In the genomic region with DNA sequence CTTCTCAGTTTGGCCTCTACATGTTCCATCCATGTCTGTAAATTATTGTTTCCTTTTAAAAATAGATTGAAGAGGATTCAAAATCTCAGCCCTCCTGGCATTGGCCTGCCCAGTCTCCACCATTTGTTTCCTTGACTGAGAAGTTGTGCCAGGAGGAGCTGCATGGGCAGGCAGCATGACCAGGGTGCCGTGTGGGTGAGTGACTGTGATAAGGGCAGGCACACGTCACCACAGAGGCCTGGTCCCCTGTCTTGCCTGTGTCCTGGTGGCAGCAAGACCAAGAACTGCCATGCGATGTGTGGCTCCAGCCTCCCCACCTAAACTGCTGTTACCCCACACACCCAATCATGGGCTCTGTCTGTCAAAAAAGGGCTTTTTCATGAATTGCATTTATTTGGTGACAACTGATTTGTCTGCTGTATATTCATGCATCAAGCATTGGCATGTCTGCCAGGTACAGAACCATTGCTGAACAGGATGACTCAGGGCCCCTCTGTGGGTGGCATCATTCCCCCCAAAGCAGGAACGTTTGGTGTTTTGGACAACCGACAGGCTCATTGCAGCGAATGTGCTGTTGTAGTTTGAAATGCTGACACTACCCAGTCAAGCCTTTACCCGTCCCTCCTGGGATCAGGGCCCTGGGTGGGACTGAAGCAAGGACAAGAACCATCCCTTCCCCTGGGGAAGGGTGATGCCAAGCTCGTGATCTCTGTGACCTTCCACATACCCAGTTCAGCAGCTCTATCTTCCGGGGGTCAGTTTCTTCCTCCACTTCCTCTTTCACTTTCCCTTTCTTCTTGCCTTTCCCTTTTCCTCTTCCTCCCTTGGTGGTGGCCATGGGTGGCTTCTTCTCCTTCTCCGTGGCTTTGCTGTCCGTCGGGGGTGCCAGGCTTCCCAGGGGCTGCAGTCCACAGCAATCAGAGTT, we compare ENCODE assay signal across 18 cellular contexts. TPM values are rescaled to one million over a fixed set of nuclear protein-coding genes. Genes with fewer than 3 reads are reported as not detected.
DNase-seq lines count a peak whose midpoint lies in the region; ATAC-seq and TF ChIP-seq lines count a peak whose summit lies in the region.
"Had no signal": no experiment of that assay in that cellular context is flagged by ENCODE, and none has a peak within 500 bp of the region (broad histone marks: within the 10 kb centered on the region; RNA-seq: fewer than 3 reads in every experiment).

No MANE protein-coding gene starts in this region.

- H3K18ac ChIP-seq in neuronal stem cell (ENCODE audit: low read length) = peak overlapping the region; percentile 41

- H3K27me3 ChIP-seq in neuronal stem cell (ENCODE audit: control insufficient read depth in 3 of 3, insufficient read depth in 3 of 3, low read depth in 1 of 3, low read length in 3 of 3) (peaks cover 0 to 5% (median 0%) of the 10 kb centered on the region in 3 experiments), SJCRH30 (0 out of 2 replicates have a peak, but pooled peaks cover 4% of the 10 kb centered on the region), dorsolateral prefrontal cortex (no peaks in the 10 kb centered on the region)
- H3K27me3 ChIP-seq: cardiac muscle cell, neural progenitor cell had no signal

- no peak overlapping the region for H2AFZ ChIP-seq in neuronal stem cell (ENCODE audit: low read length)

- H2BK15ac ChIP-seq in neuronal stem cell (ENCODE audit: low read length) = no peak overlapping the region

- H3K4me3 Mint-ChIP-seq in HFFc6 (peak overlapping the region; percentile 19; the same call in 1 of the 2 replicates), T-cell (no peak overlapping the region)
- H3K4me3 Mint-ChIP-seq in dendritic cell treated with granulocyte-macrophage colony-stimulating factor and Interleukin-4, amounts not matched to agents 40 ng/mL and 50 ng/mL, for 4 days = no peak overlapping the region
- H3K4me3 Mint-ChIP-seq: activated naive CD4-positive, alpha-beta T cell treated with anti-CD3 and anti-CD28 coated beads for 36 hours; CD8-positive, alpha-beta T cell; H9; neural progenitor cell had no signal

- H3K4me2 ChIP-seq in neuronal stem cell (ENCODE audit: insufficient read depth, low read length, poor library complexity, severe bottlenecking) = no peak overlapping the region
- H3K4me2 ChIP-seq: neural progenitor cell had no signal

- no peak for ATAC-seq in T-cell (replicated peaks in 1 of 4)
- ATAC-seq: CD8-positive, alpha-beta T cell had no signal

- H2BK5ac ChIP-seq in neuronal stem cell (ENCODE audit: low read length) = no peak overlapping the region

- no peaks in the 10 kb centered on the region for H3K9me3 ChIP-seq in neuronal stem cell (replicated peaks in 1 of 2; ENCODE audit: control insufficient read depth in 2 of 2, insufficient read depth in 1 of 2, low read depth in 1 of 2, low read length in 2 of 2)
- no peaks in the 10 kb centered on the region for H3K9me3 ChIP-seq in SJCRH30 (replicated peaks)

- POLR2A ChIA-PET in T-cell (lab: Charles Lee) = no interaction called here

- peaks cover 5% of the 10 kb centered on the region; the same call in 1 of the 2 replicates for H3K4me1 Mint-ChIP-seq in HFFc6 (ENCODE audit: low read depth)
- H3K4me1 Mint-ChIP-seq in dendritic cell treated with granulocyte-macrophage colony-stimulating factor and Interleukin-4, amounts not matched to agents 40 ng/mL and 50 ng/mL, for 4 days (ENCODE audit: low read depth) = peaks cover 58% of the 10 kb centered on the region
- H3K4me1 Mint-ChIP-seq in T-cell = peaks cover 0 to 15% (median 2%) of the 10 kb centered on the region in 3 donors
- H3K4me1 Mint-ChIP-seq: neural progenitor cell had no signal

- no peak overlapping the region for H2BK120ac ChIP-seq in neuronal stem cell (ENCODE audit: low read depth, low read length)

- H3K14ac ChIP-seq in neuronal stem cell (ENCODE audit: low read length) = no peak overlapping the region

- H3K9me3 Mint-ChIP-seq in HFFc6 (no peaks in the 10 kb centered on the region), T-cell (no peaks in the 10 kb centered on the region)
- H3K9me3 Mint-ChIP-seq in dendritic cell treated with granulocyte-macrophage colony-stimulating factor and Interleukin-4, amounts not matched to agents 40 ng/mL and 50 ng/mL, for 4 days = no peaks in the 10 kb centered on the region
- H3K9me3 Mint-ChIP-seq: activated naive CD4-positive, alpha-beta T cell treated with anti-CD3 and anti-CD28 coated beads for 36 hours; CD8-positive, alpha-beta T cell; H9; neural progenitor cell had no signal

- H3K27me3 Mint-ChIP-seq in HFFc6 (ENCODE audit: insufficient read depth) = peaks cover 4% of the 10 kb centered on the region
- peaks cover 1% of the 10 kb centered on the region for H3K27me3 Mint-ChIP-seq in dendritic cell treated with granulocyte-macrophage colony-stimulating factor and Interleukin-4, amounts not matched to agents 40 ng/mL and 50 ng/mL, for 4 days
- H3K27me3 Mint-ChIP-seq in T-cell = peaks cover 6 to 7% of the 10 kb centered on the region in 2 donors

- H3K27ac ChIP-seq in neuronal stem cell (replicated peaks; ENCODE audit: low read length) = no peak overlapping the region
- no peak overlapping the region for H3K27ac ChIP-seq in SJCRH30
- no peak overlapping the region for H3K27ac ChIP-seq in dorsolateral prefrontal cortex
- H3K27ac ChIP-seq: cardiac muscle cell, neural progenitor cell had no signal

- H2AK5ac ChIP-seq in neuronal stem cell (ENCODE audit: low read depth, low read length) = no peak overlapping the region

- intact Hi-C loops in dendritic cell treated with granulocyte-macrophage colony-stimulating factor and Interleukin-4, amounts not matched to agents 40 ng/mL and 50 ng/mL, for 4 days (cut with micrococcal nuclease) = no loop called here
- intact Hi-C loops in dorsolateral prefrontal cortex (cut with DNase I) = no loop called here

- CTCF ChIA-PET in T-cell (lab: Charles Lee) = no interaction called here

- no peak overlapping the region for H3K4me3 ChIP-seq in neuronal stem cell (ENCODE audit: low read length in 2 of 2)
- H3K4me3 ChIP-seq in SJCRH30 = no peak overlapping the region
- no peak overlapping the region for H3K4me3 ChIP-seq in dorsolateral prefrontal cortex
- H3K4me3 ChIP-seq: cardiac muscle cell, neural progenitor cell had no signal

- no peak overlapping the region for H3K4ac ChIP-seq in neuronal stem cell (ENCODE audit: low read length)

- no peak overlapping the region for H2BK12ac ChIP-seq in neuronal stem cell (ENCODE audit: low read length)

- H3K9ac ChIP-seq in neuronal stem cell (ENCODE audit: low read depth, low read length, poor library complexity) = no peak overlapping the region
- H3K9ac ChIP-seq: neural progenitor cell had no signal

- TF ChIP-seq CTCF in HFFc6 (IDR thresholded peaks at IDR 0.05) = no peak
- TF ChIP-seq CTCF in dorsolateral prefrontal cortex (IDR thresholded peaks at IDR 0.05 in 54 of 56, conservative IDR thresholded peaks at IDR 0.05 in 2 of 56; ENCODE audit: low read depth in 1 of 56, partially characterized antibody in 56 of 56) = no peak

- no peak overlapping the region for H4K8ac ChIP-seq in neuronal stem cell (ENCODE audit: low read depth, low read length)

- H3K27ac Mint-ChIP-seq in HFFc6 (no peak overlapping the region), T-cell (no peak overlapping the region)
- peak overlapping the region; percentile 3 for H3K27ac Mint-ChIP-seq in dendritic cell treated with granulocyte-macrophage colony-stimulating factor and Interleukin-4, amounts not matched to agents 40 ng/mL and 50 ng/mL, for 4 days
- H3K27ac Mint-ChIP-seq: activated naive CD4-positive, alpha-beta T cell treated with anti-CD3 and anti-CD28 coated beads for 36 hours; CD8-positive, alpha-beta T cell; H9; neural progenitor cell had no signal

- peak overlapping the region; percentile 58 for H3K23ac ChIP-seq in neuronal stem cell (ENCODE audit: low read depth, low read length, poor library complexity)

- DNase-seq in HFFc6 = no peak
- DNase-seq in NOMO-1 treated with DMSO at 0.1 percent for 48 hours (lab: John Stamatoyannopoulos, UW; ENCODE audit: unreplicated experiment) = peak; percentile 63
- no peak for DNase-seq in neuronal stem cell (ENCODE audit: low spot score)
- no peak for DNase-seq in SJCRH30
- DNase-seq in dorsolateral prefrontal cortex = no peak
- DNase-seq in LoVo (ENCODE audit: low spot score) = no peak
- no peak for DNase-seq in T-cell
- DNase-seq: activated naive CD4-positive, alpha-beta T cell treated with anti-CD3 and anti-CD28 coated beads for 36 hours; CD8-positive, alpha-beta T cell; H9; head of caudate nucleus; NCI-H1092; NCI-H226 had no signal

- peaks cover 1% of the 10 kb centered on the region for H3K79me1 ChIP-seq in neuronal stem cell (ENCODE audit: low read depth, low read length)

- H3K4me1 ChIP-seq in neuronal stem cell (ENCODE audit: control insufficient read depth in 2 of 2, insufficient read depth in 1 of 2, low read depth in 1 of 2, low read length in 2 of 2) (no peaks in the 10 kb centered on the region), SJCRH30 (no peaks in the 10 kb centered on the region)
- H3K4me1 ChIP-seq: neural progenitor cell had no signal

- H3K36me3 ChIP-seq in neuronal stem cell (replicated peaks in 1 of 2; ENCODE audit: control insufficient read depth in 2 of 2, insufficient read depth in 2 of 2, low read length in 2 of 2) = no peaks in the 10 kb centered on the region
- H3K36me3 ChIP-seq in SJCRH30 = no peaks in the 10 kb centered on the region
- H3K36me3 ChIP-seq: cardiac muscle cell, neural progenitor cell had no signal

- no peak overlapping the region for H4K91ac ChIP-seq in neuronal stem cell (ENCODE audit: low read depth, low read length, poor library complexity)

- WGBS in neuronal stem cell (ENCODE audit: extremely low coverage in 2 of 2, insufficient read length in 2 of 2, insufficient replicate concordance in 1 of 2), 2 donors = no CpG with 5 or more reads among the region's 12 CpGs

- no peaks in the 10 kb centered on the region for H3K36me3 Mint-ChIP-seq in HFFc6 (ENCODE audit: low read depth)
- H3K36me3 Mint-ChIP-seq in dendritic cell treated with granulocyte-macrophage colony-stimulating factor and Interleukin-4, amounts not matched to agents 40 ng/mL and 50 ng/mL, for 4 days (ENCODE audit: low read depth) = no peaks in the 10 kb centered on the region
- H3K36me3 Mint-ChIP-seq in T-cell = no peaks in the 10 kb centered on the region
- H3K36me3 Mint-ChIP-seq: CD8-positive, alpha-beta T cell; neural progenitor cell had no signal

RNA-seq across cellular contexts. Expression of a gene that starts 51.6 kb away (rescaled TPM):
- total RNA-seq in HFFc6 (2021; fragmentation: NEBNext Ultra II Directional; extraction: Animal tissue kit (Norgen Biotek cat#: 25700)) = under 1 TPM in 3 of 6 experiments, not detected in 3; 0.03 to 0.18 (median 0.17) TPM
- polyA plus RNA-seq in neuronal stem cell (2013, experiment 1 of 2) = not detected
- polyA plus RNA-seq in neuronal stem cell (2013, experiment 2 of 2) = not detected
- 0.06 TPM in 1 of 2 replicates, not detected in the other for total RNA-seq in SJCRH30 (2014; rRNA removed; shearing (Covaris generic))
- 1 to 10 TPM in 17 of 120 experiments, under 1 TPM in 43, not detected in 60; 0.06 to 2.4 (median 0.70) TPM for total RNA-seq in dorsolateral prefrontal cortex
- total RNA-seq in T-cell = not detected
- total RNA-seq: activated naive CD4-positive, alpha-beta T cell treated with anti-CD3 and anti-CD28 coated beads for 36 hours; cardiac muscle cell; CD8-positive, alpha-beta T cell; H9; RPMI7951; subcutaneous adipose tissue had no signal
- polyA plus RNA-seq: cardiac muscle cell had no signal

RNA-seq across cellular contexts. Expression of a gene that starts 58.5 kb away (rescaled TPM):
- total RNA-seq in HFFc6 (2021; fragmentation: NEBNext Ultra II Directional; extraction: Animal tissue kit (Norgen Biotek cat#: 25700)) = 10 to 100 TPM; 25.4 to 44.5 (median 41.5) TPM
- 7.8 TPM for polyA plus RNA-seq in neuronal stem cell (2013, experiment 1 of 2)
- polyA plus RNA-seq in neuronal stem cell (2013, experiment 2 of 2) = 7.9 TPM
- 10.6 and 11.4 TPM in 2 replicates for total RNA-seq in SJCRH30 (2014; rRNA removed; shearing (Covaris generic))
- 100 to 1,000 TPM in 13 of 120 experiments, 10 to 100 TPM in 107; 33.2 to 154 (median 67.8) TPM for total RNA-seq in dorsolateral prefrontal cortex
- total RNA-seq in T-cell = 10 to 100 TPM; 29.2 to 40.7 (median 33.1) TPM
